ENCODE assay signal across 23 cellular contexts in genomic region chr6:28154357-28154756, GRCh38.
"Had no signal": no experiment of that assay in that cellular context is flagged by ENCODE, and none has a peak within 500 bp of the region (broad histone marks: within the 10 kb centered on the region; RNA-seq: fewer than 3 reads in every experiment).

No MANE protein-coding gene starts in this region.

- FAIRE-seq: endometrium, endothelial cell of umbilical vein, islet of Langerhans, keratinocyte had no signal

- H3K9me3 ChIP-seq: colonic mucosa, esophagus muscularis mucosa, gastrocnemius medialis, heart right ventricle, left lung, lower lobe of right lung, mucosa of descending colon had no signal

- H3K4me3 ChIP-seq: colonic mucosa, esophagus muscularis mucosa, gastrocnemius medialis, heart right ventricle, left lung, lower lobe of right lung, mucosa of descending colon had no signal

- H3K27ac ChIP-seq: colonic mucosa, esophagus muscularis mucosa, foreskin keratinocyte, gastrocnemius medialis, heart right ventricle, left lung, lower lobe of right lung had no signal

- ATAC-seq: effector memory CD8-positive, alpha-beta T cell; foreskin keratinocyte; gastrocnemius medialis; heart right ventricle; left cardiac atrium; left lung; left ventricle myocardium superior; lower lobe of right lung; mucosa of descending colon had no signal

- H3K4me1 ChIP-seq: colonic mucosa, esophagus muscularis mucosa, foreskin keratinocyte, gastrocnemius medialis, heart right ventricle, left lung, lower lobe of right lung had no signal

- H3K27me3 ChIP-seq: colonic mucosa, esophagus muscularis mucosa, foreskin keratinocyte, gastrocnemius medialis, heart right ventricle, left lung had no signal

- DNase-seq: colonic mucosa; cortex of kidney; effector CD8-positive, alpha-beta T cell; effector memory CD8-positive, alpha-beta T cell; endodermal cell; foreskin keratinocyte; gastrocnemius medialis; glutamatergic neuron; head of caudate nucleus; heart right ventricle; hippocampal formation; left cardiac atrium; left lung; left ventricle myocardium superior; lower lobe of right lung; mesenchymal stem cell; mucosa of descending colon; naive B cell had no signal
